Comparison of ENCODE assay signal across 19 cellular contexts in the genomic region with DNA sequence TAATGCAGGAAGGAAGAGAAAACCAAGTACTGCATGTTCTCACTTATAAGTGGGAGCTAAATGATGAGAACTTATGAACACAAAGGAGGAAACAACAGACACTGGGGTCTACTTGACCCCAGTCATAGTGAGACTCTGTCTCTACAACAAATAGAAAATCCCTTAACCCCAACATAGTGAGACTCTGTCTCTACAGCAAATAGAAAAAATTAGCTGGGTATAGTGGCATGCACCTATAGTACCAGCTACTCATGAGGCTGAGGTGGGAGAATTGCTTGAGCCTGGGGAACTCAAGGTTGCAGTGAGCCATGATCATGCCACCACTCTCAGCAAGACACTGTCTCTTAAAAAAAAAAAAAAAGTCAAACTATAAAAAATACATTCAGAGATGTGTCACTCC. TPM values are rescaled to one million over a fixed set of nuclear protein-coding genes. Genes with fewer than 3 reads are reported as not detected.
A peak's percentile ranks its signal among the peaks of the same experiment; 100 is the strongest.
DNase-seq lines count a peak whose midpoint lies in the region; ATAC-seq lines count a peak whose summit lies in the region.
"Had no signal": no experiment of that assay in that cellular context is flagged by ENCODE, and none has a peak within 500 bp of the region (broad histone marks: within the 10 kb centered on the region; RNA-seq: fewer than 3 reads in every experiment).

No MANE protein-coding gene starts in this region.

- ATAC-seq in GM18909 (IDR thresholded peaks at IDR 0.05; ENCODE audit: poor library complexity, unreplicated experiment) (peak; percentile 44), HG02852 (IDR thresholded peaks at IDR 0.05; ENCODE audit: unreplicated experiment) (peak; percentile 43), HG03378 (IDR thresholded peaks at IDR 0.05; ENCODE audit: unreplicated experiment) (peak; percentile 28)
- ATAC-seq in stimulated activated effector memory CD8-positive, alpha-beta T cell treated with anti-CD3 and anti-CD28 coated beads, Interleukin-12 subunit alpha, Interleukin-12 subunit beta, amount 100 ng/mL, for 72 hours, result peak; percentile 42
- ATAC-seq: GM23338 had no signal

- peaks cover 14% of the 10 kb centered on the region for H3K9me3 Mint-ChIP-seq in stimulated activated effector memory CD8-positive, alpha-beta T cell treated with anti-CD3 and anti-CD28 coated beads, Interleukin-12 subunit alpha, Interleukin-12 subunit beta, amount 100 ng/mL, for 72 hours

- DNase-seq in stimulated activated effector memory CD8-positive, alpha-beta T cell treated with anti-CD3 and anti-CD28 coated beads, Interleukin-12 subunit alpha, Interleukin-12 subunit beta, amount 100 ng/mL, for 72 hours (ENCODE audit: low spot score in 2 of 2), result no peak
- no peak for DNase-seq in mucosa of gallbladder (ENCODE audit: low spot score)
- DNase-seq in NCI-H748 (lab: John Stamatoyannopoulos, UW; ENCODE audit: unreplicated experiment), result no peak
- DNase-seq in activated CD4-positive, alpha-beta T cell treated with anti-CD3 and anti-CD28 coated beads for 1 hour, result no peak
- DNase-seq: AML-193; Calu3; CD4-positive, alpha-beta T cell; Karpas-422; MM.1S; NCI-H1105 treated with DMSO at 0.1 percent for 48 hours; NCI-H187; NCI-H510A; SIG-M5; T-helper 2 cell had no signal

- no peak overlapping the region for H3K27ac Mint-ChIP-seq in stimulated activated effector memory CD8-positive, alpha-beta T cell treated with anti-CD3 and anti-CD28 coated beads, Interleukin-12 subunit alpha, Interleukin-12 subunit beta, amount 100 ng/mL, for 72 hours
- H3K27ac Mint-ChIP-seq: CD4-positive, alpha-beta T cell; GM23338 had no signal

- H3K4me1 Mint-ChIP-seq in stimulated activated effector memory CD8-positive, alpha-beta T cell treated with anti-CD3 and anti-CD28 coated beads, Interleukin-12 subunit alpha, Interleukin-12 subunit beta, amount 100 ng/mL, for 72 hours, result no peaks in the 10 kb centered on the region

- H3K4me3 Mint-ChIP-seq in stimulated activated effector memory CD8-positive, alpha-beta T cell treated with anti-CD3 and anti-CD28 coated beads, Interleukin-12 subunit alpha, Interleukin-12 subunit beta, amount 100 ng/mL, for 72 hours, result no peak overlapping the region
- H3K4me3 Mint-ChIP-seq: CD4-positive, alpha-beta T cell; GM23338 had no signal

- H3K36me3 Mint-ChIP-seq in stimulated activated effector memory CD8-positive, alpha-beta T cell treated with anti-CD3 and anti-CD28 coated beads, Interleukin-12 subunit alpha, Interleukin-12 subunit beta, amount 100 ng/mL, for 72 hours, result no peaks in the 10 kb centered on the region

RNA-seq across cellular contexts. Expression of a gene that starts 42.7 kb away (rescaled TPM):
- total RNA-seq in mucosa of gallbladder, result 19.6 TPM
- total RNA-seq: CD4-positive, alpha-beta T cell; G401 had no signal
